Comparison of ENCODE assay signal across 27 cellular contexts in the genomic region with DNA sequence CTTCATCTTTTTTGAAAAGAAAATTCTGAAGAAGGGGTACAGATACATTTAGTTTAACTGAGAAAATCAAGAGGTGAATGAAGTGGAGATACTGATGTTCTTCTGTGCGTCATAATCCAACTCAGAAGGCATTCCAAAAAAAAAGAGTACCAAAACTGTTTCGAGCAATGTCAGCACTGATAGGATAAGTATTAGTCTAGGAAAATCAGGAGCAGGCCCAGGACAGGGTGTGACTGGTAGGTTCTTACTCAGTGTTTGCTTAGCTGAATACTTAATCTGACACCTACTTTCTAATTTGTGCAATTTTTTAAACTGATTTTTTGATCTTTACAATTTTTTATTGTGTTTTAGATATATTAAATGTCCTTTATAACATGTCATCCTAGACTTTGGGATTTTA. TPM values are rescaled to one million over a fixed set of nuclear protein-coding genes. Genes with fewer than 3 reads are reported as not detected.
DNase-seq lines count a peak whose midpoint lies in the region; ATAC-seq and TF ChIP-seq lines count a peak whose summit lies in the region.
"Had no signal": no experiment of that assay in that cellular context is flagged by ENCODE, and none has a peak within 500 bp of the region (broad histone marks: within the 10 kb centered on the region; RNA-seq: fewer than 3 reads in every experiment).

No MANE protein-coding gene starts in this region.

- ATAC-seq in activated T-cell treated with anti-CD3 and anti-CD28 coated beads, Interleukin-2, amount 50 U/mL, for 4 hours: no peak
- no peak for ATAC-seq in GM18511 (IDR thresholded peaks at IDR 0.05; ENCODE audit: unreplicated experiment)
- ATAC-seq: activated T-cell treated with anti-CD3 and anti-CD28 coated beads, Interleukin-2, amount 50 U/mL, for 72 hours; mucosa of descending colon; natural killer cell; T-cell had no signal

- BruUV-seq in Calu3 (replicated peaks; lab: Mats Ljungman, UMichigan): no TSS peak

- H3K4me3 ChIP-seq in mesendoderm (ENCODE audit: low read length): no peak overlapping the region
- H3K4me3 ChIP-seq: lung, mucosa of descending colon, SJSA1, thoracic aorta, uterus had no signal

- H2AK5ac ChIP-seq in mesendoderm (ENCODE audit: low read length): no peak overlapping the region

- intact Hi-C loops in Calu3 (cut with micrococcal nuclease; ENCODE audit: unreplicated experiment): no loop called here

- H2BK120ac ChIP-seq in mesendoderm (ENCODE audit: low read depth, low read length): no peak overlapping the region

- CTCF ChIA-PET in Calu3 (lab: Charles Lee): no interaction called here

- no peak overlapping the region for H4K8ac ChIP-seq in mesendoderm (ENCODE audit: low read depth, low read length)

- H4K5ac ChIP-seq in mesendoderm (ENCODE audit: low read length): no peak overlapping the region

- peak overlapping the region; percentile 31 for H3K27ac Mint-ChIP-seq in Calu3 (ENCODE audit: unreplicated experiment)
- H3K27ac Mint-ChIP-seq in brain: no peak overlapping the region
- H3K27ac Mint-ChIP-seq: activated CD4-positive, alpha-beta T cell treated with anti-CD3 and anti-CD28 coated beads, Interleukin-2, amount 10 ng/mL, durations not matched to agents 24 days and 14 days; IgD-negative memory B cell; natural killer cell; stimulated activated naive CD8-positive, alpha-beta T cell treated with anti-CD3 and anti-CD28 coated beads, Interleukin-15, Interleukin-2, amounts not matched to agents 100 ng/mL and 50 ng/mL, for 24 hours; T-cell had no signal

- H2BK5ac ChIP-seq in mesendoderm (ENCODE audit: low read length): no peak overlapping the region

- peaks cover 9% of the 10 kb centered on the region for H3K79me1 ChIP-seq in mesendoderm (ENCODE audit: low read length)

- no peaks in the 10 kb centered on the region for H3K36me3 ChIP-seq in mesendoderm (ENCODE audit: control insufficient read depth, insufficient read depth, low read length)
- H3K36me3 ChIP-seq: brain microvascular endothelial cell, SJSA1, thoracic aorta, uterus had no signal

- H3K9ac ChIP-seq in mesendoderm (ENCODE audit: low read length): no peak overlapping the region

- H3K4me3 Mint-ChIP-seq in activated T-cell treated with anti-CD3 and anti-CD28 coated beads, Interleukin-2, amount 50 U/mL, for 4 hours: peak overlapping the region; percentile 5
- H3K4me3 Mint-ChIP-seq in Calu3 (ENCODE audit: low read depth, unreplicated experiment): peak overlapping the region; percentile 89
- H3K4me3 Mint-ChIP-seq in brain: peak overlapping the region in 4 of 5 experiments; percentile 22 to 42 (median 34)
- H3K4me3 Mint-ChIP-seq: activated CD4-positive, alpha-beta T cell treated with anti-CD3 and anti-CD28 coated beads, Interleukin-2, amount 10 ng/mL, durations not matched to agents 24 days and 14 days; IgD-negative memory B cell; natural killer cell; stimulated activated naive CD8-positive, alpha-beta T cell treated with anti-CD3 and anti-CD28 coated beads, Interleukin-15, Interleukin-2, amounts not matched to agents 100 ng/mL and 50 ng/mL, for 24 hours; T-cell had no signal

- TF ChIP-seq CTCF in Calu3 (IDR thresholded peaks at IDR 0.05; ENCODE audit: unreplicated experiment) (no peak), brain (conservative IDR thresholded peaks at IDR 0.05) (no peak)

- no peaks in the 10 kb centered on the region for H3K27me3 ChIP-seq in mesendoderm (ENCODE audit: insufficient read depth, low read length, poor library complexity)
- H3K27me3 ChIP-seq: brain microvascular endothelial cell, SJSA1, uterus had no signal

- DNase-seq in activated T-cell treated with anti-CD3 and anti-CD28 coated beads, Interleukin-2, amount 50 U/mL, for 4 hours: no peak
- DNase-seq in activated T-cell treated with anti-CD3 and anti-CD28 coated beads, Interleukin-2, amount 50 U/mL, for 1 hour: no peak
- DNase-seq in Calu3 (peak; percentile 26), mesendoderm (no peak), NCI-H226 (no peak)
- DNase-seq in stimulated activated CD8-positive, alpha-beta memory T cell treated with anti-CD3 and anti-CD28 coated beads, Interleukin-4, amount 100 ng/mL, for 48 hours: no peak
- DNase-seq: activated CD4-positive, alpha-beta T cell treated with anti-CD3 and anti-CD28 coated beads, Interleukin-2, amount 10 ng/mL, durations not matched to agents 24 days and 14 days; activated naive CD4-positive, alpha-beta T cell; activated T-cell treated with anti-CD3 and anti-CD28 coated beads, Interleukin-2, amount 50 U/mL, for 72 hours; amniotic stem cell; brain microvascular endothelial cell; mucosa of descending colon; natural killer cell; NCI-H2107; NCI-H82; occipital lobe; small intestine; T-cell; uterus; WERI-Rb-1 had no signal

- peaks cover 27% of the 10 kb centered on the region for H3K36me3 Mint-ChIP-seq in activated T-cell treated with anti-CD3 and anti-CD28 coated beads, Interleukin-2, amount 50 U/mL, for 4 hours (ENCODE audit: insufficient read depth)
- H3K36me3 Mint-ChIP-seq in Calu3 (ENCODE audit: insufficient read depth, unreplicated experiment) (peaks cover 46% of the 10 kb centered on the region), brain (peaks cover 3% of the 10 kb centered on the region)
- H3K36me3 Mint-ChIP-seq: natural killer cell, T-cell had no signal

- H3K4ac ChIP-seq in mesendoderm (ENCODE audit: low read depth, low read length): no peak overlapping the region

- H3K79me2 ChIP-seq in mesendoderm (ENCODE audit: control insufficient read depth, insufficient read depth, low read length): peaks cover 63% of the 10 kb centered on the region

- no peak overlapping the region for H3K4me2 ChIP-seq in mesendoderm (ENCODE audit: low read length)

- H3K4me1 ChIP-seq in mesendoderm (ENCODE audit: control insufficient read depth, low read depth, low read length): peaks cover 3% of the 10 kb centered on the region
- H3K4me1 ChIP-seq: uterus had no signal

- H3K56ac ChIP-seq in mesendoderm (ENCODE audit: low read length): peak overlapping the region; percentile 17

- H2BK15ac ChIP-seq in mesendoderm (replicated peaks; ENCODE audit: low read depth): no peak overlapping the region

- H3K9me3 Mint-ChIP-seq in activated T-cell treated with anti-CD3 and anti-CD28 coated beads, Interleukin-2, amount 50 U/mL, for 4 hours: no peaks in the 10 kb centered on the region
- H3K9me3 Mint-ChIP-seq in Calu3 (ENCODE audit: low read depth, unreplicated experiment) (no peaks in the 10 kb centered on the region), brain (no peaks in the 10 kb centered on the region)
- H3K9me3 Mint-ChIP-seq: activated T-cell treated with anti-CD3 and anti-CD28 coated beads, Interleukin-2, amount 50 U/mL, for 72 hours; IgD-negative memory B cell; natural killer cell; stimulated activated naive CD8-positive, alpha-beta T cell treated with anti-CD3 and anti-CD28 coated beads, Interleukin-15, Interleukin-2, amounts not matched to agents 100 ng/mL and 50 ng/mL, for 24 hours; T-cell had no signal

- H3K4me1 Mint-ChIP-seq in activated T-cell treated with anti-CD3 and anti-CD28 coated beads, Interleukin-2, amount 50 U/mL, for 4 hours (ENCODE audit: low read depth): peaks cover 61% of the 10 kb centered on the region
- H3K4me1 Mint-ChIP-seq in Calu3 (ENCODE audit: low read depth, unreplicated experiment) (peaks cover 64% of the 10 kb centered on the region), brain (peaks cover 69% of the 10 kb centered on the region)

- no CpG with 5 or more reads among the region's 2 CpGs for WGBS in mesendoderm (ENCODE audit: extremely low coverage, insufficient coverage, low lambda C conversion rate)

- no peaks in the 10 kb centered on the region for H3K27me3 Mint-ChIP-seq in activated T-cell treated with anti-CD3 and anti-CD28 coated beads, Interleukin-2, amount 50 U/mL, for 4 hours (ENCODE audit: low read depth)
- H3K27me3 Mint-ChIP-seq in Calu3 (ENCODE audit: unreplicated experiment) (no peaks in the 10 kb centered on the region), brain (peaks cover 18% of the 10 kb centered on the region)
- H3K27me3 Mint-ChIP-seq: activated CD4-positive, alpha-beta T cell treated with anti-CD3 and anti-CD28 coated beads, Interleukin-2, amount 10 ng/mL, durations not matched to agents 24 days and 14 days; IgD-negative memory B cell; stimulated activated naive CD8-positive, alpha-beta T cell treated with anti-CD3 and anti-CD28 coated beads, Interleukin-15, Interleukin-2, amounts not matched to agents 100 ng/mL and 50 ng/mL, for 24 hours; T-cell had no signal

- H3K27ac ChIP-seq in mesendoderm (ENCODE audit: low read depth, low read length): no peak overlapping the region
- H3K27ac ChIP-seq: brain microvascular endothelial cell, SJSA1, thoracic aorta, uterus, WERI-Rb-1 had no signal

- no peak overlapping the region for H3K23ac ChIP-seq in mesendoderm (ENCODE audit: low read length)

- H3K18ac ChIP-seq in mesendoderm (ENCODE audit: low read length): no peak overlapping the region

RNA-seq across cellular contexts. Expression of a gene that starts 4.3 kb away (rescaled TPM):
- total RNA-seq in activated T-cell treated with anti-CD3 and anti-CD28 coated beads, Interleukin-2, amount 50 U/mL, for 4 hours: 100 to 1,000 TPM; 116 to 135 (median 127) TPM
- 185 and 194 TPM in 2 replicates for total RNA-seq in Calu3 (2022)
- 58.3 TPM for polyA plus RNA-seq in brain (ENCODE audit: insufficient read depth, low read depth, low replicate concordance)
- polyA plus RNA-seq in mesendoderm (2013, experiment 1 of 2): 92.1 TPM
- polyA plus RNA-seq in mesendoderm (2013, experiment 2 of 2): 94.1 TPM

RNA-seq across cellular contexts. Expression of a gene that starts 4.7 kb away (rescaled TPM):
- 1 to 10 TPM; 5.7 to 7.1 (median 5.7) TPM for total RNA-seq in activated T-cell treated with anti-CD3 and anti-CD28 coated beads, Interleukin-2, amount 50 U/mL, for 4 hours
- total RNA-seq in Calu3 (2022): 29.9 and 32.5 TPM in 2 replicates
- polyA plus RNA-seq in brain (ENCODE audit: insufficient read depth, low read depth, low replicate concordance): 14.7 TPM
- 6.3 TPM for polyA plus RNA-seq in mesendoderm (2013, experiment 1 of 2)
- 6.5 TPM for polyA plus RNA-seq in mesendoderm (2013, experiment 2 of 2)

Comparison
In these comparisons a context has a peak if more than half of its experiments do, and no peak if none do; other contexts are left out.
1. H3K4me3 Mint-ChIP-seq: peak in every context shown above with its lines; median percentile 89 in Calu3; 34 in brain; 5 in activated T-cell treated with anti-CD3 and anti-CD28 coated beads, Interleukin-2, amount 50 U/mL, for 4 hours.